In genomic region chr11:18019650-18020049, GRCh38 we compare ENCODE assay signal across 6 cellular contexts.
"Had no signal": no experiment of that assay in that cellular context is flagged by ENCODE, and none has a peak within 500 bp of the region (broad histone marks: within the 10 kb centered on the region; RNA-seq: fewer than 3 reads in every experiment).

No MANE protein-coding gene starts in this region.

- FAIRE-seq: GM12878, GM12891, GM12892, GM19239 had no signal

- ATAC-seq: GM12878 had no signal

- DNase-seq: GDM1, GF-D8 had no signal

- H3K4me3 ChIP-seq: GM12878 had no signal
